Comparison of ENCODE assay signal across 17 cellular contexts in genomic region chr1:22108343-22109135, GRCh38. TPM values are rescaled to one million over a fixed set of nuclear protein-coding genes. Genes with fewer than 3 reads are reported as not detected.
DNase-seq lines count a peak whose midpoint lies in the region; ATAC-seq, FAIRE-seq and TF ChIP-seq lines count a peak whose summit lies in the region.
"Had no signal": no experiment of that assay in that cellular context is flagged by ENCODE, and none has a peak within 500 bp of the region (broad histone marks: within the 10 kb centered on the region; RNA-seq: fewer than 3 reads in every experiment).

No MANE protein-coding gene starts in this region.

- no peak overlapping the region for H3K4me3 Mint-ChIP-seq in activated B cell treated with CpG ODN at 0.5 μM for 24 hours

- ATAC-seq in activated B cell treated with CpG ODN at 0.5 μM for 24 hours (ENCODE audit: low read depth) (no peak), left ventricle myocardium superior (peak; percentile 40), esophagus mucosa (no peak)
- ATAC-seq: A549 had no signal

- H3K27me3 Mint-ChIP-seq in activated B cell treated with CpG ODN at 0.5 μM for 24 hours: no peaks in the 10 kb centered on the region

- POLR2A ChIA-PET in activated B cell treated with CpG ODN at 0.5 μM for 24 hours (lab: Charles Lee): no interaction called here

- no peak for TF ChIP-seq CTCF in activated B cell treated with CpG ODN at 0.5 μM for 24 hours (IDR thresholded peaks at IDR 0.05)

- CTCF ChIA-PET in activated B cell treated with CpG ODN at 0.5 μM for 24 hours (lab: Charles Lee): interaction anchor here (0.5 kb wide), 1 partner anchor 252 kb away, joined by 4 read pairs; no protein-coding TSS in a partner anchor

- H3K36me3 Mint-ChIP-seq in activated B cell treated with CpG ODN at 0.5 μM for 24 hours (ENCODE audit: low read depth): peaks cover 63% of the 10 kb centered on the region

- no peaks in the 10 kb centered on the region for H3K9me3 Mint-ChIP-seq in activated B cell treated with CpG ODN at 0.5 μM for 24 hours

- peak; percentile 49 for DNase-seq in activated CD8-positive, alpha-beta memory T cell treated with anti-CD3 and anti-CD28 coated beads for 24 hours
- no peak for DNase-seq in activated CD8-positive, alpha-beta memory T cell treated with anti-CD3 and anti-CD28 coated beads, Interleukin-2, amount 50 U/mL, for 4 hours
- DNase-seq in activated B cell treated with CpG ODN at 0.5 μM for 24 hours (no peak), left ventricle myocardium superior (no peak), smooth muscle cell of the brain vasculature (ENCODE audit: low read depth, low spot score) (peak; percentile 61), GM19239 (ENCODE audit: insufficient read length, low spot score) (no peak), NCI-H1417 treated with DMSO at 0.1 percent for 48 hours (lab: John Stamatoyannopoulos, UW) (no peak)
- DNase-seq: DMS79 treated with DMSO at 0.1 percent for 48 hours, IMR-90, mesenchymal stem cell, NCI-H187, T-helper 1 cell, upper lobe of left lung had no signal

- no peak for FAIRE-seq in GM19239 (lab: Jason Lieb, UNC)
- FAIRE-seq: A549, astrocyte, endothelial cell of umbilical vein had no signal

- intact Hi-C loops in activated B cell treated with CpG ODN at 0.5 μM for 24 hours (cut with micrococcal nuclease) (no loop called here), left ventricle myocardium superior (cut with micrococcal nuclease) (no loop called here)

- peak overlapping the region; percentile 21 for H3K27ac Mint-ChIP-seq in activated B cell treated with CpG ODN at 0.5 μM for 24 hours

- H3K4me1 Mint-ChIP-seq in activated B cell treated with CpG ODN at 0.5 μM for 24 hours: peaks cover 37% of the 10 kb centered on the region

RNA-seq across cellular contexts. Expression of gene WNT4, which starts 34.4 kb away (rescaled TPM):
- total RNA-seq in activated B cell treated with CpG ODN at 0.5 μM for 24 hours: 6.5 and 7.9 TPM in 2 replicates
- 0.05 TPM for total RNA-seq in left ventricle myocardium superior
- total RNA-seq in esophagus mucosa: 7.7 TPM
- total RNA-seq: endothelial cell of umbilical vein, IMR-90 had no signal

RNA-seq across cellular contexts. Expression of gene CDC42, which starts 56.0 kb away (rescaled TPM):
- 310 and 324 TPM in 2 replicates for total RNA-seq in activated B cell treated with CpG ODN at 0.5 μM for 24 hours
- total RNA-seq in left ventricle myocardium superior: 130 TPM
- 208 TPM for total RNA-seq in esophagus mucosa

Comparison
In these comparisons a context has a peak if more than half of its experiments do, and no peak if none do; other contexts are left out.
1. DNase-seq: peak in activated CD8-positive, alpha-beta memory T cell treated with anti-CD3 and anti-CD28 coated beads for 24 hours (single experiment) and smooth muscle cell of the brain vasculature (single experiment); none in activated CD8-positive, alpha-beta memory T cell treated with anti-CD3 and anti-CD28 coated beads, Interleukin-2, amount 50 U/mL, for 4 hours (single experiment), activated B cell treated with CpG ODN at 0.5 μM for 24 hours (single experiment), left ventricle myocardium superior (single experiment), GM19239 (single experiment) and NCI-H1417 treated with DMSO at 0.1 percent for 48 hours (single experiment).